In the genomic region with DNA sequence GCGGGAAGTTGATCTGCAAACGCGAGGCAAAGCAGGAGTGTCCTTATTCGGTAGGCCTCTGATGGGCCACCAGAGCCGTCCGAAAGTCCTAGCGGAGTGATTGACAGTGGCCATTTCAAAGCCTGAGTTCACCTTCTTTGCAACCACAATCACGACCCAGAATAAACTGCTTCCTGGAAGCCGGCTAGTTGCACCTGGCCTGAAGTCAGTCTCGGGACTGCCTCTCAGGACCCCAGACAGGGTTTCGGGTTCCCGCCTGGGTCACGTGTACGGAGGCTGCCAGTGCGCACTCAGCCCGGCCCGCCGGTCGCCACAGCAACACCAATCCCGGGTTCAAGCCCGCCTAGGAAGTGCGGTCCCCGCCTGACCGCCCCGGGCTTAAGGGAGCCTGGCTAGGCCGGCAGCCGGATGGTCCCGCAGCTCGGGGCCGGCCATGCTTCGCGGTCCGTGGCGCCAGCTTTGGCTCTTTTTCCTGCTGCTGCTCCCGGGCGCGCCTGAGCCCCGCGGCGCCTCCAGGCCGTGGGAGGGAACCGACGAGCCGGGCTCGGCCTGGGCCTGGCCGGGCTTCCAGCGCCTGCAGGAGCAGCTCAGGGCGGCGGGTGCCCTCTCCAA, we compare ENCODE assay signal across 8 cellular contexts.
DNase-seq lines count a peak whose midpoint lies in the region; ATAC-seq and TF ChIP-seq lines count a peak whose summit lies in the region.

A gene with protein sequence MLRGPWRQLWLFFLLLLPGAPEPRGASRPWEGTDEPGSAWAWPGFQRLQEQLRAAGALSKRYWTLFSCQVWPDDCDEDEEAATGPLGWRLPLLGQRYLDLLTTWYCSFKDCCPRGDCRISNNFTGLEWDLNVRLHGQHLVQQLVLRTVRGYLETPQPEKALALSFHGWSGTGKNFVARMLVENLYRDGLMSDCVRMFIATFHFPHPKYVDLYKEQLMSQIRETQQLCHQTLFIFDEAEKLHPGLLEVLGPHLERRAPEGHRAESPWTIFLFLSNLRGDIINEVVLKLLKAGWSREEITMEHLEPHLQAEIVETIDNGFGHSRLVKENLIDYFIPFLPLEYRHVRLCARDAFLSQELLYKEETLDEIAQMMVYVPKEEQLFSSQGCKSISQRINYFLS (plus strand): TSS at position 375 of the 612 bp plus-strand sequence. CDS start 59 bp downstream, at position 434.

- DNase-seq in RPMI8226 (peak; percentile 98), fibroblast of the conjunctiva (ENCODE audit: low read depth) (peak; percentile 77)
- peak; percentile 72 for DNase-seq in activated effector memory CD4-positive, alpha-beta T cell treated with Interleukin-2 at 50 U/mL for 16 hours

- TF ChIP-seq CTCF in DOHH2 (IDR thresholded peaks at IDR 0.05; ENCODE audit: low read depth, low read length, poor library complexity, severe bottlenecking), result no peak
- TF ChIP-seq CTCF in nephron (IDR thresholded peaks at IDR 0.05; ENCODE audit: unreplicated experiment in 3 of 3), result no peak

- H3K4me1 Mint-ChIP-seq in nephron, result peaks cover 11% of the 10 kb centered on the region
- peaks cover 33% of the 10 kb centered on the region for H3K4me1 Mint-ChIP-seq in stimulated activated naive CD8-positive, alpha-beta T cell treated with anti-CD3 and anti-CD28 coated beads, Interleukin-15, Interleukin-2, amounts not matched to agents 100 ng/mL and 50 ng/mL, for 24 hours (ENCODE audit: low read depth)

- peaks cover 55% of the 10 kb centered on the region for H3K79me2 ChIP-seq in DOHH2 (ENCODE audit: control insufficient read depth, low read length)

- peaks cover 40% of the 10 kb centered on the region for H3K36me3 ChIP-seq in DOHH2 (ENCODE audit: control insufficient read depth, low read length)
- H3K36me3 ChIP-seq in KOPT-K1 (ENCODE audit: insufficient read depth, low read length), result peaks cover 27% of the 10 kb centered on the region

- H3K27me3 Mint-ChIP-seq in nephron (ENCODE audit: low read depth), result peaks cover 4% of the 10 kb centered on the region
- H3K27me3 Mint-ChIP-seq in stimulated activated naive CD8-positive, alpha-beta T cell treated with anti-CD3 and anti-CD28 coated beads, Interleukin-15, Interleukin-2, amounts not matched to agents 100 ng/mL and 50 ng/mL, for 24 hours, result no peaks in the 10 kb centered on the region

- H3K4me1 ChIP-seq in DOHH2 (ENCODE audit: control insufficient read depth, low read length), result peaks cover 49% of the 10 kb centered on the region

- no peaks in the 10 kb centered on the region for H3K9me2 ChIP-seq in DOHH2 (replicated peaks; ENCODE audit: control insufficient read depth, low read length)

- H3F3A ChIP-seq in DOHH2 (ENCODE audit: control insufficient read depth, insufficient read depth), result peaks cover 3% of the 10 kb centered on the region

- H3K27me3 ChIP-seq in DOHH2 (ENCODE audit: control insufficient read depth, low read length), result no peaks in the 10 kb centered on the region

- peak within 1 kb of the TSS; percentile 98 for H3K4me2 ChIP-seq in DOHH2 (ENCODE audit: low read length)

- H3K4me3 ChIP-seq in DOHH2 (ENCODE audit: low read length), result peak within 1 kb of the TSS; percentile 81

- H3K9me3 ChIP-seq in DOHH2 (ENCODE audit: control insufficient read depth, insufficient read depth, low read length), result no peaks in the 10 kb centered on the region
- no peaks in the 10 kb centered on the region for H3K9me3 ChIP-seq in KOPT-K1 (ENCODE audit: insufficient read depth, low read length, poor library complexity, severe bottlenecking)

- peak within 1 kb of the TSS; percentile 89 to 95 (median 92) for H3K27ac Mint-ChIP-seq in nephron
- peak within 1 kb of the TSS; percentile 95 for H3K27ac Mint-ChIP-seq in stimulated activated naive CD8-positive, alpha-beta T cell treated with anti-CD3 and anti-CD28 coated beads, Interleukin-15, Interleukin-2, amounts not matched to agents 100 ng/mL and 50 ng/mL, for 24 hours

- H3K4me3 Mint-ChIP-seq in nephron, result peak within 1 kb of the TSS; percentile 93 to 99 (median 97)
- peak within 1 kb of the TSS; percentile 97 for H3K4me3 Mint-ChIP-seq in stimulated activated naive CD8-positive, alpha-beta T cell treated with anti-CD3 and anti-CD28 coated beads, Interleukin-15, Interleukin-2, amounts not matched to agents 100 ng/mL and 50 ng/mL, for 24 hours

- peaks cover 7% of the 10 kb centered on the region for H3K36me3 Mint-ChIP-seq in nephron (ENCODE audit: low read depth)
- H3K36me3 Mint-ChIP-seq in stimulated activated naive CD8-positive, alpha-beta T cell treated with anti-CD3 and anti-CD28 coated beads, Interleukin-15, Interleukin-2, amounts not matched to agents 100 ng/mL and 50 ng/mL, for 24 hours (ENCODE audit: low read depth), result peaks cover 13% of the 10 kb centered on the region

- ATAC-seq in GM21825 (IDR thresholded peaks at IDR 0.05; ENCODE audit: unreplicated experiment), result peak; percentile 91

- H3K27ac ChIP-seq in DOHH2 (ENCODE audit: low read depth, low read length) (peak within 1 kb of the TSS; percentile 83), KOPT-K1 (ENCODE audit: low read depth, low read length, poor library complexity, severe bottlenecking) (peak within 1 kb of the TSS; percentile 71)

- H4K20me1 ChIP-seq in DOHH2 (ENCODE audit: control insufficient read depth, insufficient read depth, low read depth, low read length), result no peaks in the 10 kb centered on the region

- H3K9me3 Mint-ChIP-seq in nephron, result no peaks in the 10 kb centered on the region
- no peaks in the 10 kb centered on the region for H3K9me3 Mint-ChIP-seq in stimulated activated naive CD8-positive, alpha-beta T cell treated with anti-CD3 and anti-CD28 coated beads, Interleukin-15, Interleukin-2, amounts not matched to agents 100 ng/mL and 50 ng/mL, for 24 hours

Comparison
In these comparisons a context has a peak if more than half of its experiments do, and no peak if none do; other contexts are left out.
1. Peak in every context shown above with its lines: DNase-seq, ATAC-seq, H3K4me3 ChIP-seq and H3K27ac ChIP-seq.